In genomic region chr12:106847861-106848260, GRCh38 we compare ENCODE assay signal across 28 cellular contexts.
"Had no signal": no experiment of that assay in that cellular context is flagged by ENCODE, and none has a peak within 500 bp of the region (broad histone marks: within the 10 kb centered on the region; RNA-seq: fewer than 3 reads in every experiment).

No MANE protein-coding gene starts in this region.

- H3K9me3 ChIP-seq: colonic mucosa, esophagus muscularis mucosa, esophagus squamous epithelium, gastrocnemius medialis, gastroesophageal sphincter, heart left ventricle, heart right ventricle had no signal

- DNase-seq: colonic mucosa; cortex of kidney; dermis blood vessel endothelial cell; dorsolateral prefrontal cortex; effector CD4-positive, alpha-beta T cell; effector CD8-positive, alpha-beta T cell; effector memory CD4-positive, alpha-beta T cell; effector memory CD8-positive, alpha-beta T cell; endodermal cell; erythroblast; esophagus squamous epithelium; foreskin fibroblast; foreskin keratinocyte; foreskin melanocyte; gastrocnemius medialis; glutamatergic neuron; head of caudate nucleus; heart left ventricle; heart right ventricle had no signal

- H3K27me3 ChIP-seq: colonic mucosa, dorsolateral prefrontal cortex, esophagus muscularis mucosa, esophagus squamous epithelium, foreskin keratinocyte, gastrocnemius medialis, gastroesophageal sphincter, heart left ventricle, heart right ventricle had no signal

- H3K27ac ChIP-seq: colonic mucosa, coronary artery, dorsolateral prefrontal cortex, epithelial cell of prostate, esophagus muscularis mucosa, esophagus squamous epithelium, foreskin keratinocyte, gastrocnemius medialis, gastroesophageal sphincter, heart left ventricle, heart right ventricle had no signal

- H3K4me1 ChIP-seq: colonic mucosa, esophagus muscularis mucosa, esophagus squamous epithelium, gastrocnemius medialis, gastroesophageal sphincter, heart left ventricle had no signal

- H3K4me3 ChIP-seq: colonic mucosa, coronary artery, dorsolateral prefrontal cortex, esophagus muscularis mucosa, esophagus squamous epithelium, gastrocnemius medialis, gastroesophageal sphincter, heart left ventricle, heart right ventricle had no signal

- ATAC-seq: effector memory CD8-positive, alpha-beta T cell; esophagus mucosa; foreskin keratinocyte; gastrocnemius medialis; gastroesophageal sphincter; heart left ventricle; heart right ventricle had no signal

- H3K36me3 ChIP-seq: colonic mucosa had no signal

- FAIRE-seq: colon, endometrium, endothelial cell of umbilical vein, frontal cortex had no signal
